In the genomic region with DNA sequence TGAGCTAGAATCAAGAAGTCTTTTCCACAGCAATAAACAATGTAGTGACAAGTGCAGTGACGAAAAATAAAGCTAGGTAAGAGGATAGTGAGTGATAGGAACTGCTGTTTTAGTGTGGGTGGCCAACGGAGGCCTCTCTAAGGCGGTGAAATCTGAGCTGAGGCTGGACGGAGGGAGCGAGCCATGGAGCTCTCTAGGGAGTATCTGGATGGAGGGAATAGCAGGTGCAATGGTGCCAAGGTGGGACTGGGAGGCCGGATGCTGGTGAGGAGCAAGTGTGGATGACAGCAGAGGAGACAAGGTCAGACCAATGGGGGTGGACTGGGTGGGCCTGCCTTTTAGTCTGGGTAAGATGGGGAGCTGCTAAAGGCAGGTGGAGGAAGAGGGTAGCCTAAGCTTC, we compare ENCODE assay signal across 23 cellular contexts. TPM values are rescaled to one million over a fixed set of nuclear protein-coding genes. Genes with fewer than 3 reads are reported as not detected.
"Had no signal": no experiment of that assay in that cellular context is flagged by ENCODE, and none has a peak within 500 bp of the region (broad histone marks: within the 10 kb centered on the region; RNA-seq: fewer than 3 reads in every experiment).

No MANE protein-coding gene starts in this region.

- H3K36me3 Mint-ChIP-seq: memory B cell; naive B cell; stimulated activated effector memory CD8-positive, alpha-beta T cell treated with anti-CD3 and anti-CD28 coated beads, Interleukin-12 subunit alpha, Interleukin-12 subunit beta, amount 100 ng/mL, for 72 hours had no signal

- H3K27ac Mint-ChIP-seq: effector memory CD8-positive, alpha-beta T cell; memory B cell; nephron progenitor cell; progenitor cell of endocrine pancreas; stimulated activated effector memory CD8-positive, alpha-beta T cell treated with anti-CD3 and anti-CD28 coated beads, Interleukin-12 subunit alpha, Interleukin-12 subunit beta, amount 100 ng/mL, for 72 hours; type B pancreatic cell had no signal

- H3K9me3 ChIP-seq: neutrophil, right lobe of liver, thyroid gland had no signal

- DNase-seq: effector memory CD8-positive, alpha-beta T cell; erythroblast; esophagus squamous epithelium; naive B cell; nephron progenitor cell; right lobe of liver; stimulated activated CD4-positive, alpha-beta T cell treated with anti-CD3 and anti-CD28 coated beads, Interleukin-2, amount 100 ng/mL, for 24 hours; stimulated activated CD4-positive, alpha-beta T cell treated with anti-CD3 and anti-CD28 coated beads, Interleukin-4, amount 100 ng/mL, for 24 hours; stimulated activated naive CD4-positive, alpha-beta T cell treated with Interleukin-2 at 50 U/mL for 16 hours; stomach; thyroid gland had no signal

- H3K4me3 ChIP-seq: coronary artery, esophagus squamous epithelium, lung, right lobe of liver, smooth muscle cell, stomach, thyroid gland had no signal

- H3K9me3 Mint-ChIP-seq: effector memory CD8-positive, alpha-beta T cell; memory B cell; stimulated activated effector memory CD8-positive, alpha-beta T cell treated with anti-CD3 and anti-CD28 coated beads, Interleukin-12 subunit alpha, Interleukin-12 subunit beta, amount 100 ng/mL, for 72 hours had no signal

- H3K4me3 Mint-ChIP-seq: effector memory CD8-positive, alpha-beta T cell; memory B cell; naive B cell; nephron progenitor cell; stimulated activated effector memory CD8-positive, alpha-beta T cell treated with anti-CD3 and anti-CD28 coated beads, Interleukin-12 subunit alpha, Interleukin-12 subunit beta, amount 100 ng/mL, for 72 hours; type B pancreatic cell had no signal

- H3K36me3 ChIP-seq: esophagus squamous epithelium, neutrophil, right lobe of liver, stomach, thyroid gland had no signal

- H3K4me1 ChIP-seq: esophagus squamous epithelium, parathyroid adenoma, right lobe of liver, stomach, thyroid gland had no signal

- H3K4me1 Mint-ChIP-seq: memory B cell; naive B cell; stimulated activated effector memory CD8-positive, alpha-beta T cell treated with anti-CD3 and anti-CD28 coated beads, Interleukin-12 subunit alpha, Interleukin-12 subunit beta, amount 100 ng/mL, for 72 hours had no signal

- H3K27ac ChIP-seq: coronary artery, esophagus squamous epithelium, neutrophil, parathyroid adenoma, right lobe of liver, stomach, thyroid gland had no signal

- H3K27me3 ChIP-seq: neutrophil, right lobe of liver, thyroid gland had no signal

RNA-seq across cellular contexts. Expression of gene TRH, which starts 26.6 kb away (rescaled TPM):
- total RNA-seq: dermis microvascular lymphatic vessel endothelial cell, esophagus squamous epithelium, left lobe of liver, right lobe of liver, smooth muscle cell, subcutaneous adipose tissue had no signal
